ENCODE assay signal across 25 cellular contexts in the genomic region with DNA sequence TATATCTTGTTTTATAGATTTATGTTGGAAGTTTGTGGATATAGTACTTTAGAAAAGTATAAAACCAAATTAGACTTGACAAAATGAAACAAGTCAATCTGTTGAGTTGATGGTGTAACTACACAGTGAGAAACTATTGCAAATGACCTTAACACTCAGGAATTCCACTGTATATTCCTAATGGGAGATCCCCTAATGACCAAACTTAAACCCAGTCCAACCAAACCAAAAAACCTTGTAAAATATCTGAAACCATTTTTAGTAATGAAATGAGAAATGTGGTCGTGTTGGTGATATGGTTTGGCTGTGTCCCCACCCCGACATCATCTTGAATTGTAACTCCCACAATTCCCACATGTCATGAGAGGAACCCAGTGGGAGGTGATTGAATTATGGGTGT. TPM values are rescaled to one million over a fixed set of nuclear protein-coding genes. Genes with fewer than 3 reads are reported as not detected.
DNase-seq lines count a peak whose midpoint lies in the region; TF ChIP-seq lines count a peak whose summit lies in the region.
"Had no signal": no experiment of that assay in that cellular context is flagged by ENCODE, and none has a peak within 500 bp of the region (broad histone marks: within the 10 kb centered on the region; RNA-seq: fewer than 3 reads in every experiment).

No MANE protein-coding gene starts in this region.

- H3K4me1 Mint-ChIP-seq in glutamatergic neuron (ENCODE audit: low read depth, unreplicated experiment): no peaks in the 10 kb centered on the region

- TF ChIP-seq CTCF in fibroblast of pulmonary artery (IDR thresholded peaks at IDR 0.05; ENCODE audit: low read length, missing control alignments) (no peak), glutamatergic neuron (IDR thresholded peaks at IDR 0.05; ENCODE audit: partially characterized antibody, unreplicated experiment) (no peak)

- H3K4me3 Mint-ChIP-seq in glutamatergic neuron (ENCODE audit: unreplicated experiment): no peak overlapping the region
- H3K4me3 Mint-ChIP-seq: activated CD4-positive, alpha-beta memory T cell treated with anti-CD3 and anti-CD28 coated beads, Interleukin-2, amount 10 ng/mL, durations not matched to agents 7 days and 5 days; CD4-positive, CD25-positive, alpha-beta regulatory T cell; endodermal cell had no signal

- H3K27ac Mint-ChIP-seq in glutamatergic neuron (ENCODE audit: unreplicated experiment): no peak overlapping the region
- H3K27ac Mint-ChIP-seq: activated CD4-positive, alpha-beta memory T cell treated with anti-CD3 and anti-CD28 coated beads, Interleukin-2, amount 10 ng/mL, durations not matched to agents 7 days and 5 days; CD4-positive, CD25-positive, alpha-beta regulatory T cell; endodermal cell had no signal

- H3K4me3 ChIP-seq in fibroblast of pulmonary artery (replicated peaks; ENCODE audit: low read depth, low read length): no peak overlapping the region
- H3K4me3 ChIP-seq: lung, SK-N-MC had no signal

- no peaks in the 10 kb centered on the region for H3K36me3 Mint-ChIP-seq in glutamatergic neuron (ENCODE audit: unreplicated experiment)
- H3K36me3 Mint-ChIP-seq: CD4-positive, CD25-positive, alpha-beta regulatory T cell had no signal

- peaks cover 3% of the 10 kb centered on the region for H3K27me3 Mint-ChIP-seq in glutamatergic neuron (ENCODE audit: unreplicated experiment)
- H3K27me3 Mint-ChIP-seq: CD4-positive, CD25-positive, alpha-beta regulatory T cell had no signal

- DNase-seq in A172 (ENCODE audit: low spot score) (peak; percentile 63), GM03348 (ENCODE audit: low spot score) (peak; percentile 42), amniotic epithelial cell (ENCODE audit: low read depth) (peak; percentile 45), fibroblast of pulmonary artery (ENCODE audit: low read depth) (peak; percentile 68), HT-29 (ENCODE audit: low spot score) (no peak), glutamatergic neuron (no peak), NCI-H2171 treated with DMSO at 0.1 percent for 48 hours (lab: John Stamatoyannopoulos, UW) (no peak), pons (ENCODE audit: low spot score) (no peak)
- DNase-seq: activated CD4-positive, alpha-beta memory T cell treated with anti-CD3 and anti-CD28 coated beads, Interleukin-2, amount 10 ng/mL, durations not matched to agents 7 days and 5 days; CD4-positive, CD25-positive, alpha-beta regulatory T cell; DMS153; endodermal cell; hypothalamus; islet precursor cell; NCI-H1092; NCI-H2029; NCI-H446; NK-92 treated with Interleukin-12 subunit alpha and Interleukin-12 subunit beta, amount 100 ng/mL, for 24 hours; nucleus accumbens; stimulated activated CD4-positive, alpha-beta T cell treated with anti-CD3 and anti-CD28 coated beads, Interleukin-12 subunit alpha, Interleukin-12 subunit beta, amount 100 ng/mL, for 4 hours; stimulated activated CD8-positive, alpha-beta memory T cell treated with anti-CD3 and anti-CD28 coated beads, Interleukin-4, amount 100 ng/mL, for 48 hours; T-helper 2 cell; WERI-Rb-1 had no signal

- no peaks in the 10 kb centered on the region for H3K9me3 Mint-ChIP-seq in glutamatergic neuron (ENCODE audit: unreplicated experiment)
- H3K9me3 Mint-ChIP-seq: CD4-positive, CD25-positive, alpha-beta regulatory T cell; endodermal cell had no signal

RNA-seq across cellular contexts. Expression of a gene that starts 31.9 kb away (rescaled TPM):
- 223 and 264 TPM in 2 replicates for total RNA-seq in A172 (2014; rRNA removed; shearing (Covaris generic))
- total RNA-seq in HT-29 (2014; rRNA removed; shearing (Covaris generic)): 66.1 and 84.4 TPM in 2 replicates
- 41.6 TPM for total RNA-seq in glutamatergic neuron (ENCODE audit: unreplicated experiment)

Comparison
In these comparisons a context has a peak if more than half of its experiments do, and no peak if none do; other contexts are left out.
1. DNase-seq: peak in A172 (single experiment), GM03348 (single experiment), amniotic epithelial cell (single experiment) and fibroblast of pulmonary artery (single experiment); none in HT-29 (single experiment), glutamatergic neuron (single experiment), NCI-H2171 treated with DMSO at 0.1 percent for 48 hours (single experiment) and pons (single experiment).